ENCODE assay signal across 1 cellular context in the genomic region with DNA sequence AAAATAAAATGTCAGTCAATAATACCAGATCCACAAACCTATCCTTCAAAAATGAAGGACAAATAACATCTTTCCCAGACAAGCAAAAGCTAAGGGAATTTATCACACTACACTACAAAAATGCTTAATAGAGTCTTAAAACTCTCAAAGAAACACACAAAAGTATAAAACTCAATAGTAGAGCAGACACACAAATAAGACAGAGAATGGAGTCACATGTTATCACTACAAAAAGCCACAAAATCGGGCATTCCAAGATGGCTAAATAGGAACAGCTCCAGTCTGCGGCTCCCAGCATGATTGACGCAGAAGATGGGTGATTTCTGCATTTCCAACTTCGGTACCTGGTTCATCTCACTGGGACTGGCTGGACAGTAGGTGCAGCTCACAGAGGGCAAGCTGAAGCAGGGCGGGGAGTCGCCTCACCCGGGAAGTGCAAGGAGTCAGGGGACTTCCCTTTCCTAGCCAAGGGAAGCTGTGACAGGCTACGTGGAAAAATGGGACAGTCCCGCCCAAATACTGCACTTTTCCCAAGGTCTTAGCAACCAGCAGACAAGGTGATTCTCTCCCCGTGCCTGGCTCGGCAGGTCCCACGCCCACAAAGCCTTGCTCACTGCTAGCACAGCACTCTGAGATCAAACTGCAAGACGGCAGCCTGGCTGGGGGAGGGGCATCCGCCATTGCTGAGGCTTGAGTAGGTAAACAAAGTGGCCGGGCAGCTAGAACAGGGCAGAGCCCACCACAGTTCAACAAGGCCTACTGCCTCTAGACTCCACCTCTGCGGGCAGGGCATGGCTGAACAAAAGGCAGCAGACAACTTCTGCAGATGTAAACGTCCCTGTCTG.
TF ChIP-seq lines count a peak whose summit lies in the region.

No MANE protein-coding gene starts in this region.

TF ChIP-seq in K562, 482 proteins besides CTCF, POLR2A, EP300 and RAD21 (continued from another document and continues in another):
- no peak for TF ChIP-seq GTF3C2 (IDR thresholded peaks at IDR 0.05; ENCODE audit: borderline replicate concordance, extremely low read depth, insufficient read length)
- no peak for TF ChIP-seq COPS2 (conservative IDR thresholded peaks at IDR 0.05)
- TF ChIP-seq FOXK2 (conservative IDR thresholded peaks at IDR 0.05 in 1 of 2, IDR thresholded peaks at IDR 0.05 in 1 of 2; ENCODE audit: low read depth in 2 of 2): 0 out of 4 replicates have a peak, but pooled peaks of 1 of the 2 experiments have one; percentile 14
- no peak for TF ChIP-seq U2AF1 (optimal IDR thresholded peaks at IDR 0.05; ENCODE audit: low read depth, low read length)
- no peak for TF ChIP-seq ZNF436 (CRISPR knock-in tag; IDR thresholded peaks at IDR 0.05)
- TF ChIP-seq, protein P1, sequence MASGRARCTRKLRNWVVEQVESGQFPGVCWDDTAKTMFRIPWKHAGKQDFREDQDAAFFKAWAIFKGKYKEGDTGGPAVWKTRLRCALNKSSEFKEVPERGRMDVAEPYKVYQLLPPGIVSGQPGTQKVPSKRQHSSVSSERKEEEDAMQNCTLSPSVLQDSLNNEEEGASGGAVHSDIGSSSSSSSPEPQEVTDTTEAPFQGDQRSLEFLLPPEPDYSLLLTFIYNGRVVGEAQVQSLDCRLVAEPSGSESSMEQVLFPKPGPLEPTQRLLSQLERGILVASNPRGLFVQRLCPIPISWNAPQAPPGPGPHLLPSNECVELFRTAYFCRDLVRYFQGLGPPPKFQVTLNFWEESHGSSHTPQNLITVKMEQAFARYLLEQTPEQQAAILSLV (tag; IDR thresholded peaks at IDR 0.05): no peak
- TF ChIP-seq ZNF431 (CRISPR knock-in tag; IDR thresholded peaks at IDR 0.05): no peak
- TF ChIP-seq CTBP1 (IDR thresholded peaks at IDR 0.05; ENCODE audit: borderline replicate concordance): peak; percentile 47; the same call in 1 of the 2 replicates
- TF ChIP-seq OTX1 (CRISPR knock-in tag; IDR thresholded peaks at IDR 0.05): no peak
- no peak for TF ChIP-seq HEY1 (CRISPR knock-in tag; IDR thresholded peaks at IDR 0.05; ENCODE audit: borderline replicate concordance)
- TF ChIP-seq SNRNP70 (optimal IDR thresholded peaks at IDR 0.05; ENCODE audit: low read depth, low read length): no peak
- TF ChIP-seq EHMT2 (IDR thresholded peaks at IDR 0.05): 0 out of 2 replicates have a peak, but pooled peaks have one; percentile 7
- no peak for TF ChIP-seq ETS2 (tag; IDR thresholded peaks at IDR 0.05; ENCODE audit: borderline replicate concordance, poor library complexity, severe bottlenecking)
- TF ChIP-seq, protein P2, sequence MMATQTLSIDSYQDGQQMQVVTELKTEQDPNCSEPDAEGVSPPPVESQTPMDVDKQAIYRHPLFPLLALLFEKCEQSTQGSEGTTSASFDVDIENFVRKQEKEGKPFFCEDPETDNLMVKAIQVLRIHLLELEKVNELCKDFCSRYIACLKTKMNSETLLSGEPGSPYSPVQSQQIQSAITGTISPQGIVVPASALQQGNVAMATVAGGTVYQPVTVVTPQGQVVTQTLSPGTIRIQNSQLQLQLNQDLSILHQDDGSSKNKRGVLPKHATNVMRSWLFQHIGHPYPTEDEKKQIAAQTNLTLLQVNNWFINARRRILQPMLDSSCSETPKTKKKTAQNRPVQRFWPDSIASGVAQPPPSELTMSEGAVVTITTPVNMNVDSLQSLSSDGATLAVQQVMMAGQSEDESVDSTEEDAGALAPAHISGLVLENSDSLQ (IDR thresholded peaks at IDR 0.05): peak; percentile 79
- TF ChIP-seq MED1 (CRISPR knock-in tag; IDR thresholded peaks at IDR 0.05; ENCODE audit: borderline replicate concordance): no peak
- TF ChIP-seq, protein P3, sequence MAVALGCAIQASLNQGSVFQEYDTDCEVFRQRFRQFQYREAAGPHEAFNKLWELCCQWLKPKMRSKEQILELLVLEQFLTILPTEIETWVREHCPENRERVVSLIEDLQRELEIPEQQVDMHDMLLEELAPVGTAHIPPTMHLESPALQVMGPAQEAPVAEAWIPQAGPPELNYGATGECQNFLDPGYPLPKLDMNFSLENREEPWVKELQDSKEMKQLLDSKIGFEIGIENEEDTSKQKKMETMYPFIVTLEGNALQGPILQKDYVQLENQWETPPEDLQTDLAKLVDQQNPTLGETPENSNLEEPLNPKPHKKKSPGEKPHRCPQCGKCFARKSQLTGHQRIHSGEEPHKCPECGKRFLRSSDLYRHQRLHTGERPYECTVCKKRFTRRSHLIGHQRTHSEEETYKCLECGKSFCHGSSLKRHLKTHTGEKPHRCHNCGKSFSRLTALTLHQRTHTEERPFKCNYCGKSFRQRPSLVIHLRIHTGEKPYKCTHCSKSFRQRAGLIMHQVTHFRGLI (CRISPR knock-in tag; IDR thresholded peaks at IDR 0.05): no peak
- TF ChIP-seq HNRNPH1 (optimal IDR thresholded peaks at IDR 0.05; ENCODE audit: low read depth, low read length): no peak
- no peak for TF ChIP-seq ATF6 (CRISPR knock-in tag; IDR thresholded peaks at IDR 0.05)
- TF ChIP-seq PHF8 (IDR thresholded peaks at IDR 0.05; ENCODE audit: borderline replicate concordance, low read length): peak; percentile 21; the same call in 1 of the 2 replicates
- TF ChIP-seq SETDB1 (IDR thresholded peaks at IDR 0.05; ENCODE audit: low read length): no peak
- TF ChIP-seq EP400 (IDR thresholded peaks at IDR 0.05): peak; percentile 17; the same call in 1 of the 2 replicates
- TF ChIP-seq RBM15 (IDR thresholded peaks at IDR 0.05; ENCODE audit: insufficient read depth, low read length): no peak
- no peak for TF ChIP-seq ZBTB2 (IDR thresholded peaks at IDR 0.05)
- TF ChIP-seq ZNF592 (IDR thresholded peaks at IDR 0.05): peak; percentile 54; the same call in 1 of the 2 replicates
- TF ChIP-seq, protein P4, sequence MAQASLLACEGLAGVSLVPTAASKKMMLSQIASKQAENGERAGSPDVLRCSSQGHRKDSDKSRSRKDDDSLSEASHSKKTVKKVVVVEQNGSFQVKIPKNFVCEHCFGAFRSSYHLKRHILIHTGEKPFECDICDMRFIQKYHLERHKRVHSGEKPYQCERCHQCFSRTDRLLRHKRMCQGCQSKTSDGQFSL (CRISPR knock-in tag; IDR thresholded peaks at IDR 0.05): no peak
- TF ChIP-seq, protein P4 (tag; IDR thresholded peaks at IDR 0.05): no peak
- TF ChIP-seq TBL1XR1 (IDR thresholded peaks at IDR 0.05; ENCODE audit: low read length in 2 of 2): no peak
- TF ChIP-seq RBBP5 (IDR thresholded peaks at IDR 0.05; ENCODE audit: borderline replicate concordance, insufficient read depth, low read length, poor library complexity, severe bottlenecking): peak; percentile 23
- no peak for TF ChIP-seq BRF2 (IDR thresholded peaks at IDR 0.05; ENCODE audit: borderline replicate concordance, insufficient read depth, insufficient read length)
- TF ChIP-seq NCOA2 (IDR thresholded peaks at IDR 0.05; ENCODE audit: partially characterized antibody in 2 of 2): no peak
- TF ChIP-seq VEZF1 (CRISPR knock-in tag; IDR thresholded peaks at IDR 0.05): 0 out of 2 replicates have a peak, but pooled peaks have one; percentile 19
- TF ChIP-seq THAP7 (CRISPR knock-in tag; IDR thresholded peaks at IDR 0.05): no peak
- TF ChIP-seq SMAD2 (IDR thresholded peaks at IDR 0.05; ENCODE audit: low read depth, low read length): no peak
- no peak for TF ChIP-seq PHF20 (IDR thresholded peaks at IDR 0.05; ENCODE audit: partially characterized antibody)
